Comparison of ENCODE assay signal across 13 cellular contexts in the genomic region with DNA sequence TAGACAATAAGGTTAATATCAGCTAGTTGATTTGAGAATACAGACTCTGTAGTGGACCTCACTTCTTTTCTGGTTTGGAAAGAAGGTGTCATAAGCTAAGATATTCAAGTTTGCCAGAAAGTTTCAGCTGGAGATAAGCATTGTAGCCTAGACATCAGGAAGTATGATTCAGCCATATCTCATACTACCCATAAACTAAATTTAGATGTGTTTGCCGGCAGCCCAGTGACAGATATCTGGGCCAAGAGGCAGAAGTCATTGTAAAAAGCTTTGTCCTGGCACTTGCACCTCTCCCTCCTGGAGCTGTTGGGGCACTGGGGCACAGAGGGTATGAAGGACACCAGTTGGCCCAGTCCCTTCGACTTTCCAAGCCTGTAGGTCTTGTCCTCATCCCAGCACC.
DNase-seq lines count a peak whose midpoint lies in the region; ATAC-seq and TF ChIP-seq lines count a peak whose summit lies in the region.
"Had no signal": no experiment of that assay in that cellular context is flagged by ENCODE, and none has a peak within 500 bp of the region (broad histone marks: within the 10 kb centered on the region; RNA-seq: fewer than 3 reads in every experiment).

No MANE protein-coding gene starts in this region.

- 15 to 21% (median 18%) methylated on average over 2 of the region's 2 CpGs for WGBS in psoas muscle, 3 donors

- TF ChIP-seq CTCF in epithelial cell of esophagus (IDR thresholded peaks at IDR 0.05; ENCODE audit: insufficient read depth, low read depth, low read length, missing control alignments) (no peak), psoas muscle (IDR thresholded peaks at IDR 0.05) (no peak), GM20000 (IDR thresholded peaks at IDR 0.05; ENCODE audit: extremely low read depth, missing control alignments) (no peak)

- peaks cover 12% of the 10 kb centered on the region for H3K4me1 ChIP-seq in psoas muscle

- no peak overlapping the region for H3K4me3 ChIP-seq in epithelial cell of esophagus (ENCODE audit: low read length)
- H3K4me3 ChIP-seq in psoas muscle, result no peak overlapping the region
- H3K4me3 ChIP-seq: upper lobe of left lung had no signal

- no peaks in the 10 kb centered on the region for H3K9me3 ChIP-seq in psoas muscle
- H3K9me3 ChIP-seq: upper lobe of left lung had no signal

- H3K27me3 ChIP-seq in psoas muscle (ENCODE audit: insufficient read depth in 3 of 3, low read length in 2 of 3), result no peaks in the 10 kb centered on the region
- H3K27me3 ChIP-seq: upper lobe of left lung had no signal

- peak overlapping the region; percentile 73 for H3K27ac ChIP-seq in psoas muscle
- H3K27ac ChIP-seq: 22Rv1 had no signal

- ATAC-seq in activated CD4-positive, CD25-positive, alpha-beta regulatory T cell treated with anti-CD3 and anti-CD28 coated beads, Interleukin-2, amount 50 U/mL, for 24 hours, result peak; percentile 13 to 67
- ATAC-seq in psoas muscle (peak; percentile 89 to 97 (median 94)), GM21576 (IDR thresholded peaks at IDR 0.05; ENCODE audit: unreplicated experiment) (no peak), left lobe of liver (no peak)
- ATAC-seq: esophagus mucosa had no signal

- H3K36me3 ChIP-seq in psoas muscle (ENCODE audit: insufficient read depth in 1 of 2, low read depth in 1 of 2), result peaks cover 0 to 13% of the 10 kb centered on the region in 2 donors

- intact Hi-C loops in psoas muscle (cut with DNase I), result loop anchor here in 1 of 2 donors (5.0 kb wide), 2 partner anchors 108 to 128 kb away; a partner anchor contains a TSS

- DNase-seq in activated CD4-positive, CD25-positive, alpha-beta regulatory T cell treated with anti-CD3 and anti-CD28 coated beads, Interleukin-2, amount 50 U/mL, for 72 hours, result no peak
- peak; percentile 83 for DNase-seq in OCI-M1 (lab: John Stamatoyannopoulos, UW)
- DNase-seq in epithelial cell of esophagus (ENCODE audit: low read depth), result peak; percentile 60
- no peak for DNase-seq in psoas muscle
- DNase-seq in GM20000 (ENCODE audit: low spot score), result no peak
- DNase-seq in left lobe of liver (ENCODE audit: low spot score), result no peak
- DNase-seq: activated effector memory CD4-positive, alpha-beta T cell treated with Interleukin-2 at 50 U/mL for 16 hours; NCI-H1105; upper lobe of left lung had no signal

Comparison
In these comparisons a context has a peak if more than half of its experiments do, and no peak if none do; other contexts are left out.
1. ATAC-seq: peak in activated CD4-positive, CD25-positive, alpha-beta regulatory T cell treated with anti-CD3 and anti-CD28 coated beads, Interleukin-2, amount 50 U/mL, for 24 hours (2 of 2) and psoas muscle (4 of 4); none in GM21576 (single experiment) and left lobe of liver (single experiment).
2. DNase-seq: peak in OCI-M1 (single experiment) and epithelial cell of esophagus (single experiment); none in activated CD4-positive, CD25-positive, alpha-beta regulatory T cell treated with anti-CD3 and anti-CD28 coated beads, Interleukin-2, amount 50 U/mL, for 72 hours (single experiment), psoas muscle (0 of 2), GM20000 (single experiment) and left lobe of liver (single experiment).